In genomic region chr1:55210990-55211389, GRCh38 we compare ENCODE assay signal across 9 cellular contexts. TPM values are rescaled to one million over a fixed set of nuclear protein-coding genes. Genes with fewer than 3 reads are reported as not detected.
DNase-seq lines count a peak whose midpoint lies in the region; ATAC-seq, FAIRE-seq and TF ChIP-seq lines count a peak whose summit lies in the region.
"Had no signal": no experiment of that assay in that cellular context is flagged by ENCODE, and none has a peak within 500 bp of the region (broad histone marks: within the 10 kb centered on the region; RNA-seq: fewer than 3 reads in every experiment).

No MANE protein-coding gene starts in this region.

- DNase-seq in CD4-positive, CD25-positive, alpha-beta regulatory T cell: no peak
- DNase-seq in HFFc6 (no peak), K562 (ENCODE audit: extremely low read depth in 1 of 4, low spot score in 3 of 4) (no peak), nephron progenitor cell (no peak), HTR-8/SVneo (ENCODE audit: insufficient read length, low spot score) (no peak), HuH-7.5 (ENCODE audit: low spot score) (no peak)
- DNase-seq: stimulated activated CD4-positive, alpha-beta T cell treated with anti-CD3 and anti-CD28 coated beads, Interleukin-4, amount 100 ng/mL, for 1 hour had no signal

- peaks cover 0 to 3% (median 0%) of the 10 kb centered on the region in 7 donors for H3K9me3 Mint-ChIP-seq in CD4-positive, CD25-positive, alpha-beta regulatory T cell
- H3K9me3 Mint-ChIP-seq in HFFc6 (no peaks in the 10 kb centered on the region), nephron progenitor cell (no peaks in the 10 kb centered on the region)

- H2AFZ ChIP-seq in K562 (ENCODE audit: low read depth, low read length): peak overlapping the region; percentile 2; the same call in 1 of the 2 replicates

- H3K4me1 Mint-ChIP-seq in CD4-positive, CD25-positive, alpha-beta regulatory T cell: peaks cover 47 to 86% (median 64%) of the 10 kb centered on the region in 4 donors
- H3K4me1 Mint-ChIP-seq in HFFc6 (ENCODE audit: low read depth) (peaks cover 71% of the 10 kb centered on the region), nephron progenitor cell (peaks cover 64% of the 10 kb centered on the region)

- H3K27ac Mint-ChIP-seq in CD4-positive, CD25-positive, alpha-beta regulatory T cell: peak overlapping the region in 2 of 3 donors; percentile 49 to 89
- H3K27ac Mint-ChIP-seq in HFFc6 (peak overlapping the region; percentile 4; the same call in 1 of the 2 replicates), nephron progenitor cell (peak overlapping the region; percentile 55)

- peaks cover 8% of the 10 kb centered on the region for H3K36me3 Mint-ChIP-seq in CD4-positive, CD25-positive, alpha-beta regulatory T cell
- H3K36me3 Mint-ChIP-seq in HFFc6 (ENCODE audit: low read depth) (no peaks in the 10 kb centered on the region), nephron progenitor cell (ENCODE audit: low read depth) (peaks cover 5% of the 10 kb centered on the region)

- TF ChIP-seq CTCF in HFFc6 (IDR thresholded peaks at IDR 0.05): no peak
- TF ChIP-seq CTCF in K562 (IDR thresholded peaks at IDR 0.05 in 2 of 3, conservative IDR thresholded peaks at IDR 0.05 in 1 of 3; ENCODE audit: insufficient read depth in 2 of 3, low read depth in 1 of 3, low read length in 3 of 3): no peak
- TF ChIP-seq CTCF in nephron progenitor cell (IDR thresholded peaks at IDR 0.05): no peak

- peaks cover 3% of the 10 kb centered on the region for H3K36me3 ChIP-seq in CD4-positive, CD25-positive, alpha-beta regulatory T cell (ENCODE audit: control insufficient read depth, insufficient read depth, low read length)
- peaks cover 21% of the 10 kb centered on the region for H3K36me3 ChIP-seq in K562 (ENCODE audit: control insufficient read depth, insufficient read depth, low read length)

- no peaks in the 10 kb centered on the region for H3K9me1 ChIP-seq in K562 (ENCODE audit: control insufficient read depth, insufficient read depth, low read length)

- no peak for FAIRE-seq in K562 (lab: Jason Lieb, UNC)
- no peak for FAIRE-seq in HTR-8/SVneo (lab: Jason Lieb, UNC)

- in situ Hi-C loops in K562 (cut with MboI): no loop called here

- H3K4me2 ChIP-seq in K562 (ENCODE audit: insufficient read depth, low read length): peak overlapping the region; percentile 72

- no peaks in the 10 kb centered on the region for H4K20me1 ChIP-seq in K562 (replicated peaks; ENCODE audit: control insufficient read depth, insufficient read depth, low read length)

- peak overlapping the region; percentile 42 for H3K27ac ChIP-seq in CD4-positive, CD25-positive, alpha-beta regulatory T cell (ENCODE audit: insufficient read depth, low read length, poor library complexity, severe bottlenecking)
- peak overlapping the region; percentile 94 for H3K27ac ChIP-seq in K562 (ENCODE audit: extremely low read depth, low read depth, low read length)

- BruUV-seq in K562 (replicated peaks; lab: Mats Ljungman, UMichigan): no TSS peak

- peaks cover 66% of the 10 kb centered on the region for H3K4me1 ChIP-seq in CD4-positive, CD25-positive, alpha-beta regulatory T cell (ENCODE audit: control insufficient read depth, insufficient read depth, low read length, poor library complexity, severe bottlenecking)
- H3K4me1 ChIP-seq in K562 (replicated peaks in 1 of 2; ENCODE audit: control insufficient read depth in 2 of 2, insufficient read depth in 2 of 2, low read length in 2 of 2): peaks cover 17 to 24% of the 10 kb centered on the region in 2 experiments

- peaks cover 100% of the 10 kb centered on the region for H3K79me2 ChIP-seq in K562 (ENCODE audit: control insufficient read depth, insufficient read depth, low read length)

- peak overlapping the region; percentile 77 for H3K4me3 ChIP-seq in CD4-positive, CD25-positive, alpha-beta regulatory T cell (ENCODE audit: low read depth, low read length)
- peak overlapping the region; percentile 80; the same call in 1 of the 2 replicates for H3K4me3 ChIP-seq in K562

- peak overlapping the region in 1 of 2 experiments; percentile 91; a peak in 2 of 4 replicates for H3K9ac ChIP-seq in K562 (ENCODE audit: insufficient read depth in 1 of 2, low read depth in 2 of 2, low read length in 2 of 2)

- H3K27me3 Mint-ChIP-seq in CD4-positive, CD25-positive, alpha-beta regulatory T cell: no peaks in the 10 kb centered on the region
- peaks cover 1% of the 10 kb centered on the region; the same call in 1 of the 2 replicates for H3K27me3 Mint-ChIP-seq in HFFc6 (ENCODE audit: insufficient read depth)
- no peaks in the 10 kb centered on the region for H3K27me3 Mint-ChIP-seq in nephron progenitor cell (ENCODE audit: low read depth, poor library complexity)

- no peak for ATAC-seq in CD4-positive, CD25-positive, alpha-beta regulatory T cell (ENCODE audit: low read depth in 2 of 2)
- ATAC-seq in K562 (no peak), HG03342 (IDR thresholded peaks at IDR 0.05; ENCODE audit: unreplicated experiment) (no peak), GM21526 (IDR thresholded peaks at IDR 0.05; ENCODE audit: low FRiP score, unreplicated experiment) (no peak)

- intact Hi-C loops in K562 (cut with micrococcal nuclease): loop anchor here (5.0 kb wide), 1 partner anchor 34 kb away; no protein-coding TSS in a partner anchor

- TF ChIP-seq EP300 in K562 (IDR thresholded peaks at IDR 0.05; ENCODE audit: low read length): no peak

- no peak for TF ChIP-seq RAD21 in K562 (CRISPR knock-in tag; conservative IDR thresholded peaks at IDR 0.05 in 1 of 2, IDR thresholded peaks at IDR 0.05 in 1 of 2)

- H3K4me3 Mint-ChIP-seq in CD4-positive, CD25-positive, alpha-beta regulatory T cell: peak overlapping the region; percentile 80 to 97 (median 94)
- H3K4me3 Mint-ChIP-seq in HFFc6: peak overlapping the region; percentile 33; the same call in 1 of the 2 replicates
- peak overlapping the region; percentile 90 for H3K4me3 Mint-ChIP-seq in nephron progenitor cell

- WGBS in K562 (ENCODE audit: insufficient coverage, low coverage, missing lambda C conversion rate): 43% methylated on average over 2 of the region's 2 CpGs

- POLR2A ChIA-PET in K562 (lab: Yijun Ruan, JAX): interaction anchor here (1.0 to 1.4 kb wide), 3 partner anchors 8 to 15 kb away, joined by 3 to 6 read pairs (median 5); no protein-coding TSS in a partner anchor

- TF ChIP-seq POLR2A in K562 (conservative IDR thresholded peaks at IDR 0.05): no peak

- H3K9me3 ChIP-seq in CD4-positive, CD25-positive, alpha-beta regulatory T cell (ENCODE audit: control insufficient read depth in 2 of 2, low read length in 2 of 2): no peaks in the 10 kb centered on the region
- H3K9me3 ChIP-seq in K562 (replicated peaks; ENCODE audit: control insufficient read depth, insufficient read depth, low read depth, low read length): no peaks in the 10 kb centered on the region

- no peaks in the 10 kb centered on the region for H3K27me3 ChIP-seq in CD4-positive, CD25-positive, alpha-beta regulatory T cell (ENCODE audit: control insufficient read depth, insufficient read depth, low read length)
- no peaks in the 10 kb centered on the region for H3K27me3 ChIP-seq in K562 (ENCODE audit: control insufficient read depth in 2 of 2, insufficient read depth in 2 of 2, low read length in 2 of 2)

- CTCF ChIA-PET in K562 (lab: Yijun Ruan, JAX; ENCODE audit: low intra/inter-chr PET ratio): no interaction called here

RNA-seq across cellular contexts. Expression of gene USP24, which starts 4.2 kb away (rescaled TPM):
- total RNA-seq in CD4-positive, CD25-positive, alpha-beta regulatory T cell: 60.9 TPM
- 1 to 10 TPM; 5.7 to 7.2 (median 6.1) TPM for polyA plus RNA-seq in CD4-positive, CD25-positive, alpha-beta regulatory T cell
- total RNA-seq in HFFc6 (2021; fragmentation: NEBNext Ultra II Directional; extraction: Animal tissue kit (Norgen Biotek cat#: 25700)): 10 to 100 TPM; 22.5 to 27.8 (median 25.0) TPM
- 62.0 and 200 TPM in 2 replicates for total RNA-seq in K562 (2011; cell fraction: chromatin; rRNA removed; ENCODE audit: low replicate concordance)
- 24.7 and 42.9 TPM in 2 replicates for total RNA-seq in K562 (2011; cell fraction: nucleolus; rRNA removed)
- total RNA-seq in K562 (2011; cell fraction: nucleoplasm; rRNA removed): 66.4 and 102 TPM in 2 replicates
- total RNA-seq in K562 (2014; rRNA removed) (33.9 and 36.8 TPM in 2 replicates), K562 (2014; rRNA removed; fragmentation: Illumina TruSeq; extraction: Trizol) (54.5 and 56.4 TPM in 2 replicates), K562 (2015; rRNA removed; fragmentation: Illumina TruSeq; extraction: Trizol) (57.6 and 62.6 TPM in 2 replicates), K562 (2021) (40.5 and 43.4 TPM in 2 replicates)
- polyA plus RNA-seq in K562 (2011; rRNA removed) (22.0 and 31.3 TPM in 2 replicates), K562 (2014; fragmentation: Illumina TruSeq; extraction: Trizol) (38.2 and 43.5 TPM in 2 replicates), K562 (2014; fragmentation: Nextera tagmentation; extraction: Ambion mirVana) (10 to 100 TPM in 1 of 2 experiments, 1 to 10 TPM in 1; 7.7 to 14.1 TPM), K562 (2014; rRNA removed) (25.7 and 32.9 TPM in 2 replicates)
- polyA plus RNA-seq in K562 (2011; cell fraction: cytosol; rRNA removed): 14.2 and 17.7 TPM in 2 replicates
- polyA plus RNA-seq in K562 (2011; cell fraction: nucleus; rRNA removed): 47.1 and 49.3 TPM in 2 replicates
- polyA plus RNA-seq in K562 (2012): 23.4 and 27.9 TPM in 2 replicates
- 109 and 122 TPM in 2 replicates for polyA minus RNA-seq in K562 (2011; rRNA and poly(A)+ RNA removed)
- 32.7 and 45.0 TPM in 2 replicates for polyA minus RNA-seq in K562 (2011; cell fraction: cytosol; rRNA and poly(A)+ RNA removed)
- 65.6 and 111 TPM in 2 replicates for polyA minus RNA-seq in K562 (2011; cell fraction: nucleus; rRNA and poly(A)+ RNA removed)

Comparison
In these comparisons a context has a peak if more than half of its experiments do, and no peak if none do; other contexts are left out.
1. H3K27ac Mint-ChIP-seq: peak in every context shown above with its lines; median percentile 69 in CD4-positive, CD25-positive, alpha-beta regulatory T cell; 55 in nephron progenitor cell; 4 in HFFc6.
2. H3K4me3 Mint-ChIP-seq: peak in every context shown above with its lines; median percentile 94 in CD4-positive, CD25-positive, alpha-beta regulatory T cell; 90 in nephron progenitor cell; 33 in HFFc6.